ENCODE assay signal across 18 cellular contexts in the genomic region with DNA sequence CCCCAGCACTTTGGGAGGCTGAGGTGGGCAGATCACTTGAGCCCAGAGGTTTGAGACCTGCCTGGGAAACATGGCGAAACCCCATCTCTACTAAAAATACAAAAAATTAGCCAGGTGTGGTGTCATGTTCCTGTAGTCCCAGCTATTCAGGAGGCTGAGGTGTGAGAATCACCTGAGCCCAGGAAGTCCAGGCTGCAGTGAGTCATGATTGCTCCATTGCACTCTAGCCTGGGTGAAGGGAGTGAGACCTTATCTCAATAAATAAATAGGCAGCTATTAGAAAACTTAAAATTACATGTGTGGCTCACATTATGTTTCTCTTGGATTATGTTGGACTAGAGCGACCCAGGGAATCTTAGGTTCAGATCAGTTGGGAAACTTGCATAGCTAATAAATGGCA.
DNase-seq lines count a peak whose midpoint lies in the region; ATAC-seq and TF ChIP-seq lines count a peak whose summit lies in the region.
"Had no signal": no experiment of that assay in that cellular context is flagged by ENCODE, and none has a peak within 500 bp of the region (broad histone marks: within the 10 kb centered on the region; RNA-seq: fewer than 3 reads in every experiment).

No MANE protein-coding gene starts in this region.

- H3K36me3 ChIP-seq in stomach: no peaks in the 10 kb centered on the region
- H3K36me3 ChIP-seq: SJCRH30 had no signal

- TF ChIP-seq CTCF in foreskin keratinocyte (conservative IDR thresholded peaks at IDR 0.05): no peak
- no peak for TF ChIP-seq CTCF in stomach (IDR thresholded peaks at IDR 0.05)

- no peak overlapping the region for H3K4me3 ChIP-seq in stomach
- H3K4me3 ChIP-seq: GM12878, SJCRH30 had no signal

- peaks cover 38% of the 10 kb centered on the region for H3K27me3 ChIP-seq in foreskin keratinocyte
- H3K27me3 ChIP-seq in stomach: no peaks in the 10 kb centered on the region
- H3K27me3 ChIP-seq: SJCRH30 had no signal

- TF ChIP-seq POLR2A in stomach (IDR thresholded peaks at IDR 0.05): no peak

- intact Hi-C loops in stomach (cut with DNase I; ENCODE audit: low total_unique reads): no loop called here

- peak; percentile 8 for DNase-seq in NCI-H2196 (lab: John Stamatoyannopoulos, UW; ENCODE audit: unreplicated experiment)
- DNase-seq in NCI-H2196 treated with DMSO at 0.1 percent for 48 hours (lab: John Stamatoyannopoulos, UW; ENCODE audit: unreplicated experiment): no peak
- DNase-seq in NCI-H69 (lab: John Stamatoyannopoulos, UW): peak; percentile 4
- DNase-seq in foreskin keratinocyte: peak; percentile 5 to 36
- peak; percentile 54 for DNase-seq in stomach
- no peak for DNase-seq in NCI-H82 (lab: John Stamatoyannopoulos, UW)
- DNase-seq in H4 (ENCODE audit: low spot score): no peak
- no peak for DNase-seq in EL
- DNase-seq: 8988T, COR-L47, HFFc6, KG1, MV-4-11, NCI-H1417, NCI-H187, NCI-H748 treated with DMSO at 0.1 percent for 48 hours, SJCRH30 had no signal

- H3K27ac ChIP-seq in foreskin keratinocyte (no peak overlapping the region), stomach (peak overlapping the region in 4 of 5 donors; percentile 13 to 69 (median 37))
- H3K27ac ChIP-seq: SJCRH30 had no signal

- WGBS in stomach, 5 donors: 42 to 84% (median 77%) methylated on average over 2 of the region's 2 CpGs

- H3K4me1 ChIP-seq in foreskin keratinocyte: no peaks in the 10 kb centered on the region
- peaks cover 17 to 26% (median 23%) of the 10 kb centered on the region in 4 donors for H3K4me1 ChIP-seq in stomach

- peak; percentile 29 for ATAC-seq in foreskin keratinocyte
- ATAC-seq: GM12878 had no signal

- peaks cover 0 to 4% (median 0%) of the 10 kb centered on the region in 4 donors for H3K9me3 ChIP-seq in stomach
- H3K9me3 ChIP-seq: SJCRH30 had no signal

- no peak for TF ChIP-seq EP300 in stomach (IDR thresholded peaks at IDR 0.05)

Comparison
In these comparisons a context has a peak if more than half of its experiments do, and no peak if none do; other contexts are left out.
1. DNase-seq: peak in NCI-H2196 (single experiment), NCI-H69 (single experiment), foreskin keratinocyte (2 of 2) and stomach (single experiment); none in NCI-H2196 treated with DMSO at 0.1 percent for 48 hours (single experiment), NCI-H82 (single experiment), H4 (single experiment) and EL (single experiment).